In genomic region chr2:147945660-147946059, GRCh38 we compare ENCODE assay signal across 2 cellular contexts.
A peak's percentile ranks its signal among the peaks of the same experiment; 100 is the strongest.
TF ChIP-seq lines count a peak whose summit lies in the region.

No MANE protein-coding gene starts in this region.

TF ChIP-seq in IMR-90, 13 proteins besides CTCF, POLR2A, EP300 and RAD21:
- no peak for TF ChIP-seq FOS (IDR thresholded peaks at IDR 0.05; ENCODE audit: low read depth, low read length)
- TF ChIP-seq USF2 (IDR thresholded peaks at IDR 0.05; ENCODE audit: low read depth, low read length), result no peak
- 0 out of 2 replicates have a peak, but pooled peaks have one; percentile 18 for TF ChIP-seq MXI1 (IDR thresholded peaks at IDR 0.05; ENCODE audit: borderline replicate concordance, low read depth, low read length)

TF ChIP-seq in GM12878, 131 proteins besides CTCF, POLR2A, EP300 and RAD21:
- TF ChIP-seq REST (IDR thresholded peaks at IDR 0.05; ENCODE audit: low read depth, low read length) (peak; percentile 65; the same call in 1 of the 2 replicates), NFXL1 (IDR thresholded peaks at IDR 0.05; ENCODE audit: borderline replicate concordance) (no peak)
